ENCODE assay signal across 14 cellular contexts in genomic region chr12:20483776-20484175, GRCh38.
"Had no signal": no experiment of that assay in that cellular context is flagged by ENCODE, and none has a peak within 500 bp of the region (broad histone marks: within the 10 kb centered on the region; RNA-seq: fewer than 3 reads in every experiment).

No MANE protein-coding gene starts in this region.

- H3K9me3 ChIP-seq: adrenal gland, gastrocnemius medialis, left lung, tibial artery, vagina had no signal

- ATAC-seq: activated T-helper 17 cell treated with anti-CD3 and anti-CD28 coated beads, Interleukin-2, amount 50 U/mL, for 72 hours; gastrocnemius medialis; left lung; WTC11 had no signal

- H3K4me3 ChIP-seq: adrenal gland, gastrocnemius medialis, left lung, tibial artery, vagina had no signal

- FAIRE-seq: keratinocyte had no signal

- DNase-seq: activated CD4-positive, alpha-beta T cell treated with anti-CD3 and anti-CD28 coated beads for 48 hours; activated naive CD4-positive, alpha-beta T cell treated with anti-CD3 and anti-CD28 coated beads, Interleukin-2, amount 10 ng/mL, durations not matched to agents 7 days and 5 days; adrenal gland; endodermal cell; gastrocnemius medialis; left lung; mesenchymal stem cell; occipital lobe; stimulated activated CD4-positive, alpha-beta T cell treated with anti-CD3 and anti-CD28 coated beads, Interleukin-15, amount 100 ng/mL, for 24 hours; tibial artery had no signal

- H3K27ac ChIP-seq: adrenal gland, gastrocnemius medialis, left lung, vagina had no signal

- H3K36me3 ChIP-seq: adrenal gland, gastrocnemius medialis, left lung, tibial artery, vagina had no signal

- H3K4me1 ChIP-seq: adrenal gland, gastrocnemius medialis, left lung had no signal

- H3K27me3 ChIP-seq: adrenal gland, gastrocnemius medialis, left lung, tibial artery, vagina had no signal
